In genomic region chr19:28843771-28844492, GRCh38 we compare ENCODE assay signal across 30 cellular contexts.
"Had no signal": no experiment of that assay in that cellular context is flagged by ENCODE, and none has a peak within 500 bp of the region (broad histone marks: within the 10 kb centered on the region; RNA-seq: fewer than 3 reads in every experiment).

No MANE protein-coding gene starts in this region.

- H3K9me3 ChIP-seq: gastrocnemius medialis, heart left ventricle, mucosa of descending colon, neutrophil, sigmoid colon, stomach, thyroid gland, uterus had no signal

- DNase-seq: dorsolateral prefrontal cortex; effector CD4-positive, alpha-beta T cell; foreskin fibroblast; gastrocnemius medialis; heart left ventricle; kidney; left colon; left ventricle myocardium superior; mesenchymal stem cell; mucosa of descending colon; naive B cell; right cardiac atrium; sigmoid colon; stimulated activated CD4-positive, alpha-beta T cell treated with anti-CD3 and anti-CD28 coated beads, Interleukin-2, amount 100 ng/mL, for 24 hours; stimulated activated CD4-positive, alpha-beta T cell treated with anti-CD3 and anti-CD28 coated beads, Interleukin-4, amount 100 ng/mL, for 24 hours; stimulated activated naive CD4-positive, alpha-beta T cell treated with Interleukin-2 at 50 U/mL for 16 hours; stomach; thyroid gland; uterus had no signal

- H3K4me3 Mint-ChIP-seq: mesothelial cell of epicardium; naive B cell; natural killer cell treated with Interleukin-12 subunit alpha and Interleukin-12 subunit beta and Interleukin-15 and Interleukin-18, amount 100 ng/mL, for 72 hours; neural crest cell; stimulated activated effector memory CD8-positive, alpha-beta T cell treated with anti-CD3 and anti-CD28 coated beads, Interleukin-12 subunit alpha, Interleukin-12 subunit beta, amount 100 ng/mL, for 72 hours; type B pancreatic cell had no signal

- H3K9me3 Mint-ChIP-seq: mesothelial cell of epicardium; natural killer cell treated with Interleukin-12 subunit alpha and Interleukin-12 subunit beta and Interleukin-15 and Interleukin-18, amount 100 ng/mL, for 72 hours; neural crest cell; type B pancreatic cell had no signal

- ATAC-seq: esophagus mucosa; gastrocnemius medialis; heart left ventricle; left colon; left ventricle myocardium superior; mucosa of descending colon; natural killer cell treated with Interleukin-12 subunit alpha and Interleukin-12 subunit beta and Interleukin-15 and Interleukin-18, amount 100 ng/mL, for 72 hours; right cardiac atrium; stimulated activated effector memory CD8-positive, alpha-beta T cell treated with anti-CD3 and anti-CD28 coated beads, Interleukin-12 subunit alpha, Interleukin-12 subunit beta, amount 100 ng/mL, for 72 hours had no signal

- H3K27me3 ChIP-seq: dorsolateral prefrontal cortex, gastrocnemius medialis, hepatocyte, neutrophil, thyroid gland, uterus had no signal

- H3K36me3 Mint-ChIP-seq: mesothelial cell of epicardium; naive B cell; natural killer cell treated with Interleukin-12 subunit alpha and Interleukin-12 subunit beta and Interleukin-15 and Interleukin-18, amount 100 ng/mL, for 72 hours; stimulated activated effector memory CD8-positive, alpha-beta T cell treated with anti-CD3 and anti-CD28 coated beads, Interleukin-12 subunit alpha, Interleukin-12 subunit beta, amount 100 ng/mL, for 72 hours; type B pancreatic cell had no signal

- H3K4me1 Mint-ChIP-seq: mesothelial cell of epicardium; naive B cell; stimulated activated effector memory CD8-positive, alpha-beta T cell treated with anti-CD3 and anti-CD28 coated beads, Interleukin-12 subunit alpha, Interleukin-12 subunit beta, amount 100 ng/mL, for 72 hours had no signal

- H3K36me3 ChIP-seq: gastrocnemius medialis, heart left ventricle, neutrophil, sigmoid colon, stomach, thyroid gland, uterus had no signal

- H3K4me1 ChIP-seq: gastrocnemius medialis, heart left ventricle, parathyroid adenoma, sigmoid colon, stomach, uterus had no signal

- H3K4me3 ChIP-seq: dorsolateral prefrontal cortex, gastrocnemius medialis, heart left ventricle, hepatocyte, lung, mucosa of descending colon, sigmoid colon, stomach, thyroid gland, uterus had no signal

- H3K27ac Mint-ChIP-seq: mesothelial cell of epicardium; naive B cell; natural killer cell treated with Interleukin-12 subunit alpha and Interleukin-12 subunit beta and Interleukin-15 and Interleukin-18, amount 100 ng/mL, for 72 hours; progenitor cell of endocrine pancreas; stimulated activated effector memory CD8-positive, alpha-beta T cell treated with anti-CD3 and anti-CD28 coated beads, Interleukin-12 subunit alpha, Interleukin-12 subunit beta, amount 100 ng/mL, for 72 hours; type B pancreatic cell had no signal

- H3K27me3 Mint-ChIP-seq: naive B cell, type B pancreatic cell had no signal
